ENCODE assay signal across 1 cellular context in genomic region chr17:7329360-7330098, GRCh38.
TF ChIP-seq lines count a peak whose summit lies in the region.

No MANE protein-coding gene starts in this region.

TF ChIP-seq in K562, 482 proteins besides CTCF, POLR2A, EP300 and RAD21 (continues in another document):
- TF ChIP-seq L3MBTL2 (IDR thresholded peaks at IDR 0.05) = peak; percentile 38; the same call in 1 of the 2 replicates
- TF ChIP-seq ASH1L (IDR thresholded peaks at IDR 0.05; ENCODE audit: borderline replicate concordance, low read depth, partially characterized antibody) = no peak
- no peak for TF ChIP-seq EZH2 (IDR thresholded peaks at IDR 0.05; ENCODE audit: borderline replicate concordance, low read depth, low read length)
- peak; percentile 76 for TF ChIP-seq ESRRA (IDR thresholded peaks at IDR 0.05; ENCODE audit: borderline replicate concordance, low read depth)
- peak; percentile 4 for TF ChIP-seq TBP (optimal IDR thresholded peaks at IDR 0.05; ENCODE audit: low read depth, low read length)
- no peak for TF ChIP-seq ZFP91 (CRISPR knock-in tag; IDR thresholded peaks at IDR 0.05)
- TF ChIP-seq NONO (IDR thresholded peaks at IDR 0.05; ENCODE audit: low read depth in 2 of 2, low read length in 1 of 2) = no peak
- TF ChIP-seq BRF1 (IDR thresholded peaks at IDR 0.05; ENCODE audit: borderline replicate concordance, extremely low read depth, insufficient read length) = no peak
- TF ChIP-seq EP400 (IDR thresholded peaks at IDR 0.05) = peak; percentile 40; the same call in 1 of the 2 replicates
- no peak for TF ChIP-seq ZNF780A (CRISPR knock-in tag; IDR thresholded peaks at IDR 0.05)
- TF ChIP-seq ZNF436 (CRISPR knock-in tag; IDR thresholded peaks at IDR 0.05) = no peak
- 0 out of 4 replicates have a peak, but pooled peaks of 1 of the 2 experiments have one; percentile 6 for TF ChIP-seq FOXK2 (conservative IDR thresholded peaks at IDR 0.05 in 1 of 2, IDR thresholded peaks at IDR 0.05 in 1 of 2; ENCODE audit: low read depth in 2 of 2)
- no peak for TF ChIP-seq CHD4 (IDR thresholded peaks at IDR 0.05; ENCODE audit: insufficient read depth, insufficient replicate concordance, low read depth, low read length, poor library complexity, severe bottlenecking)
- no peak for TF ChIP-seq RBM15 (IDR thresholded peaks at IDR 0.05; ENCODE audit: insufficient read depth, low read length)
- no peak for TF ChIP-seq TAF1 (IDR thresholded peaks at IDR 0.05; ENCODE audit: control insufficient read depth, extremely low read depth, insufficient read depth, low read length, severe bottlenecking)
- TF ChIP-seq CBX3 (IDR thresholded peaks at IDR 0.05; ENCODE audit: borderline replicate concordance in 1 of 2, low read length in 2 of 2) = no peak
- TF ChIP-seq CTCFL (IDR thresholded peaks at IDR 0.05; ENCODE audit: borderline replicate concordance, insufficient read depth, low read depth, low read length, poor library complexity, severe bottlenecking) = no peak
- TF ChIP-seq NCOA4 (IDR thresholded peaks at IDR 0.05; ENCODE audit: partially characterized antibody) = no peak
- TF ChIP-seq JUNB (CRISPR knock-in tag; conservative IDR thresholded peaks at IDR 0.05) = no peak
- TF ChIP-seq HDAC2 (IDR thresholded peaks at IDR 0.05) = no peak
- peak; percentile 88 for TF ChIP-seq RFX1 (IDR thresholded peaks at IDR 0.05)
- TF ChIP-seq ELK1 (CRISPR knock-in tag; IDR thresholded peaks at IDR 0.05) = no peak
- no peak for TF ChIP-seq TSHZ1 (CRISPR knock-in tag; IDR thresholded peaks at IDR 0.05)
- 0 out of 2 replicates have a peak, but pooled peaks have one; percentile 23 for TF ChIP-seq NR2C1 (IDR thresholded peaks at IDR 0.05)
- TF ChIP-seq NR2C1 (tag; IDR thresholded peaks at IDR 0.05) = no peak
- TF ChIP-seq RBBP5 (IDR thresholded peaks at IDR 0.05; ENCODE audit: borderline replicate concordance, insufficient read depth, low read length, poor library complexity, severe bottlenecking) = peak; percentile 22
- peak in 1 of 2 experiments; percentile 20 for TF ChIP-seq E2F6 (IDR thresholded peaks at IDR 0.05; ENCODE audit: borderline replicate concordance in 1 of 2, extremely low read depth in 1 of 2, insufficient read depth in 1 of 2, insufficient read length in 1 of 2, low read depth in 1 of 2, low read length in 1 of 2, poor library complexity in 1 of 2, severe bottlenecking in 1 of 2)
- 0 out of 2 replicates have a peak, but pooled peaks have one; percentile 20 for TF ChIP-seq NR2C2 (CRISPR knock-in tag; IDR thresholded peaks at IDR 0.05)
- TF ChIP-seq NR2C2 (tag; IDR thresholded peaks at IDR 0.05) = peak; percentile 79
- no peak for TF ChIP-seq FOSL1 (tag; conservative IDR thresholded peaks at IDR 0.05)
- TF ChIP-seq VEZF1 (CRISPR knock-in tag; IDR thresholded peaks at IDR 0.05) = peak; percentile 79
- no peak for TF ChIP-seq POLR3G (IDR thresholded peaks at IDR 0.05; ENCODE audit: extremely low read depth, insufficient read length, insufficient replicate concordance)
- TF ChIP-seq TARDBP (IDR thresholded peaks at IDR 0.05) = no peak
- no peak for TF ChIP-seq NCOA1 (IDR thresholded peaks at IDR 0.05; ENCODE audit: low read depth)
- peak; percentile 87 for TF ChIP-seq SP1 (CRISPR knock-in tag; IDR thresholded peaks at IDR 0.05)
- TF ChIP-seq NR4A1 (CRISPR knock-in tag; IDR thresholded peaks at IDR 0.05) = no peak
- TF ChIP-seq NR4A1 (tag; IDR thresholded peaks at IDR 0.05) = no peak
- TF ChIP-seq HMG20A (CRISPR knock-in tag; conservative IDR thresholded peaks at IDR 0.05) = no peak
- TF ChIP-seq MCM3 (IDR thresholded peaks at IDR 0.05) = peak; percentile 77; the same call in 1 of the 2 replicates
- no peak for TF ChIP-seq ZEB2 (IDR thresholded peaks at IDR 0.05)
- no peak for TF ChIP-seq ZC3H8 (IDR thresholded peaks at IDR 0.05)
- TF ChIP-seq KDM1A (IDR thresholded peaks at IDR 0.05) = no peak
- peak; percentile 57; the same call in 1 of the 2 replicates for TF ChIP-seq PHF8 (IDR thresholded peaks at IDR 0.05; ENCODE audit: borderline replicate concordance, low read length)
- TF ChIP-seq BRF2 (IDR thresholded peaks at IDR 0.05; ENCODE audit: borderline replicate concordance, insufficient read depth, insufficient read length) = no peak
- no peak for TF ChIP-seq KLF16 (IDR thresholded peaks at IDR 0.05)
- TF ChIP-seq MYNN (IDR thresholded peaks at IDR 0.05) = no peak
- no peak for TF ChIP-seq MYNN (CRISPR knock-in tag; IDR thresholded peaks at IDR 0.05)
- TF ChIP-seq ILF3 (IDR thresholded peaks at IDR 0.05; ENCODE audit: borderline replicate concordance) = no peak
- TF ChIP-seq ZFX (CRISPR knock-in tag; IDR thresholded peaks at IDR 0.05) = peak; percentile 30
- no peak for TF ChIP-seq CBX8 (IDR thresholded peaks at IDR 0.05; ENCODE audit: borderline replicate concordance, extremely low read depth, low read depth, low read length, poor library complexity, severe bottlenecking)
- no peak; the same call in 1 of the 2 replicates for TF ChIP-seq MBD2 (IDR thresholded peaks at IDR 0.05; ENCODE audit: borderline replicate concordance, low read depth)
- TF ChIP-seq HIVEP1 (CRISPR knock-in tag; IDR thresholded peaks at IDR 0.05) = no peak
- TF ChIP-seq MEIS2 (IDR thresholded peaks at IDR 0.05; ENCODE audit: partially characterized antibody) = peak; percentile 14
- no peak for TF ChIP-seq MTA2 (IDR thresholded peaks at IDR 0.05; ENCODE audit: low read depth)
- no peak for TF ChIP-seq POLR2B (IDR thresholded peaks at IDR 0.05; ENCODE audit: low read depth, partially characterized antibody)
- TF ChIP-seq HBP1 (CRISPR knock-in tag; IDR thresholded peaks at IDR 0.05) = no peak
- no peak for TF ChIP-seq HSF4 (CRISPR knock-in tag; IDR thresholded peaks at IDR 0.05; ENCODE audit: borderline replicate concordance)
- TF ChIP-seq EGR1 (conservative IDR thresholded peaks at IDR 0.05) = peak; percentile 77
- no peak for TF ChIP-seq POLR2H (tag; IDR thresholded peaks at IDR 0.05; ENCODE audit: low read depth)
- no peak for TF ChIP-seq TRIM24 (IDR thresholded peaks at IDR 0.05)
- no peak for TF ChIP-seq CEBPB (tag; IDR thresholded peaks at IDR 0.05)
- no peak for TF ChIP-seq NUFIP1 (IDR thresholded peaks at IDR 0.05; ENCODE audit: partially characterized antibody)
